In the genomic region with DNA sequence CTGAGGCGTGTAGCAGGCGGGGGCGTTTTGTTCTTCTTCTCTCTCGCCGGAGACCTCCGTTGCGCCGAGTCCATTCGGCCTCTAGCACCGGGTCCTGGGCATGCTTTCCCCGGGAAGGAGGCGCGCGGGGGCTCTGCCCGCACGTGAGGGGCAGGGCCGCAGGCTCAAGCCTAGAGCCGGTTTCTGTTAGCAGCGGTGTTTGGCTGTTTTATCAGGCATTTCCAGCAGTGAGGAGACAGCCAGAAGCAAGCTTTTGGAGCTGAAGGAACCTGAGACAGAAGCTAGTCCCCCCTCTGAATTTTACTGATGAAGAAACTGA, we compare ENCODE assay signal across 8 cellular contexts. TPM values are rescaled to one million over a fixed set of nuclear protein-coding genes. Genes with fewer than 3 reads are reported as not detected.
A peak's percentile ranks its signal among the peaks of the same experiment; 100 is the strongest.
DNase-seq lines count a peak whose midpoint lies in the region; ATAC-seq and TF ChIP-seq lines count a peak whose summit lies in the region.

No MANE protein-coding gene starts in this region.

- peaks cover 5% of the 10 kb centered on the region for H3K27me3 ChIP-seq in endodermal cell (ENCODE audit: control insufficient read depth, insufficient read depth, low read length, poor library complexity, severe bottlenecking)

- H3K27me3 Mint-ChIP-seq in endodermal cell (ENCODE audit: insufficient read depth) = peaks cover 12% of the 10 kb centered on the region
- peaks cover 6% of the 10 kb centered on the region for H3K27me3 Mint-ChIP-seq in neural crest cell (ENCODE audit: low read depth)

- H3K27ac ChIP-seq in C4-2B (peak overlapping the region; percentile 79), endodermal cell (ENCODE audit: low read depth, low read length) (no peak overlapping the region)

- 2% methylated on average over 18 to 19 of the region's 19 CpGs for WGBS in endodermal cell (ENCODE audit: insufficient coverage in 1 of 2, insufficient read length in 1 of 2), 2 experiments

- TF ChIP-seq CTCF in C4-2B (conservative IDR thresholded peaks at IDR 0.05) (no peak), NB4 (IDR thresholded peaks at IDR 0.05; ENCODE audit: low read depth, low read length) (no peak), endodermal cell (conservative IDR thresholded peaks at IDR 0.05) (peak; percentile 7), neural crest cell (conservative IDR thresholded peaks at IDR 0.05) (no peak)

- H3K4me1 ChIP-seq in endodermal cell (ENCODE audit: control insufficient read depth, insufficient read depth, low read length) = peaks cover 4% of the 10 kb centered on the region

- H3K9ac ChIP-seq in endodermal cell (ENCODE audit: extremely low read depth, low read length, poor library complexity, severe bottlenecking) = peak overlapping the region; percentile 30

- H3K9me3 Mint-ChIP-seq in endodermal cell (no peaks in the 10 kb centered on the region), neural crest cell (no peaks in the 10 kb centered on the region)

- no peak overlapping the region for H3K27ac Mint-ChIP-seq in endodermal cell
- no peak overlapping the region for H3K27ac Mint-ChIP-seq in neural crest cell (ENCODE audit: unreplicated experiment)

- peak overlapping the region; percentile 72 for H3K4me3 Mint-ChIP-seq in endodermal cell
- H3K4me3 Mint-ChIP-seq in neural crest cell = peak overlapping the region; percentile 90

- H3K4me3 ChIP-seq in NB4 (ENCODE audit: low read depth, low read length) (peak overlapping the region; percentile 59), endodermal cell (ENCODE audit: low read length) (peak overlapping the region; percentile 87)

- no peaks in the 10 kb centered on the region for H3K9me3 ChIP-seq in endodermal cell (ENCODE audit: control insufficient read depth, low read length)

- H3K36me3 Mint-ChIP-seq in endodermal cell (ENCODE audit: low read depth) (peaks cover 3% of the 10 kb centered on the region), neural crest cell (ENCODE audit: low read depth) (no peaks in the 10 kb centered on the region)

- TF ChIP-seq POLR2A in NB4 (IDR thresholded peaks at IDR 0.05; ENCODE audit: extremely low read depth, insufficient read length) = no peak

- no peak for ATAC-seq in GM18870 (IDR thresholded peaks at IDR 0.05; ENCODE audit: unreplicated experiment)
- no peak for ATAC-seq in activated CD4-positive, CD25-positive, alpha-beta regulatory T cell treated with anti-CD3 and anti-CD28 coated beads, Interleukin-2, amount 50 U/mL, for 24 hours

- peaks cover 8% of the 10 kb centered on the region for H3K36me3 ChIP-seq in endodermal cell (ENCODE audit: control insufficient read depth, insufficient read depth, low read length)

- DNase-seq in NB4 (ENCODE audit: low read depth) = no peak
- DNase-seq in endodermal cell = no peak
- DNase-seq in neural crest cell (ENCODE audit: low read depth, low spot score) = no peak
- no peak for DNase-seq in DMS153 treated with DMSO at 0.1 percent for 48 hours (lab: John Stamatoyannopoulos, UW; ENCODE audit: unreplicated experiment)
- no peak for DNase-seq in AG08395 (ENCODE audit: low spot score)

- peaks cover 21% of the 10 kb centered on the region for H3K4me1 Mint-ChIP-seq in endodermal cell
- peaks cover 21% of the 10 kb centered on the region for H3K4me1 Mint-ChIP-seq in neural crest cell

RNA-seq across cellular contexts. Expression of a gene that starts 0.6 kb away (rescaled TPM):
- total RNA-seq in endodermal cell (10 to 100 TPM; 21.5 to 25.2 TPM), neural crest cell (20.1 and 20.4 TPM in 2 replicates)
- polyA plus RNA-seq in endodermal cell (2013, experiment 1 of 2) = 11.4 TPM
- polyA plus RNA-seq in endodermal cell (2013, experiment 2 of 2) = 10.1 TPM
